In genomic region chr3:69292185-69292584, GRCh38 we compare ENCODE assay signal across 18 cellular contexts.
"Had no signal": no experiment of that assay in that cellular context is flagged by ENCODE, and none has a peak within 500 bp of the region (broad histone marks: within the 10 kb centered on the region; RNA-seq: fewer than 3 reads in every experiment).

No MANE protein-coding gene starts in this region.

- ATAC-seq: natural killer cell, T-helper 17 cell had no signal

- H3K4me3 Mint-ChIP-seq: activated naive CD8-positive, alpha-beta T cell; activated T-helper 1 cell treated with anti-CD3 and anti-CD28 coated beads, Interleukin-12 subunit alpha, Interleukin-12 subunit beta, Interleukin-2, Interleukin-4 antibody, amounts not matched to agents 30 ng/mL and 10 ng/mL and 1 ng/mL, durations not matched to agents 14 hours and 24 hours and 36 hours; natural killer cell; T-helper 17 cell had no signal

- H3K27ac Mint-ChIP-seq: activated naive CD8-positive, alpha-beta T cell; activated T-helper 1 cell treated with anti-CD3 and anti-CD28 coated beads, Interleukin-12 subunit alpha, Interleukin-12 subunit beta, Interleukin-2, Interleukin-4 antibody, amounts not matched to agents 30 ng/mL and 10 ng/mL and 1 ng/mL, durations not matched to agents 14 hours and 24 hours and 36 hours; natural killer cell; T-helper 17 cell had no signal

- H3K27me3 Mint-ChIP-seq: activated naive CD8-positive, alpha-beta T cell; T-helper 17 cell had no signal

- H3K36me3 Mint-ChIP-seq: activated naive CD8-positive, alpha-beta T cell; natural killer cell had no signal

- H3K27ac ChIP-seq: VCaP had no signal

- DNase-seq: activated CD4-positive, alpha-beta T cell treated with anti-CD3 and anti-CD28 coated beads for 1 hour; activated CD4-positive, alpha-beta T cell treated with anti-CD3 and anti-CD28 coated beads, Interleukin-2, amount 50 U/mL, for 4 hours; activated T-cell treated with anti-CD3 and anti-CD28 coated beads for 4 hours; dermis blood vessel endothelial cell; effector memory CD4-positive, alpha-beta T cell; foreskin melanocyte; glutamatergic neuron; hypothalamus; mesenchymal stem cell; natural killer cell; stimulated activated CD4-positive, alpha-beta T cell treated with anti-CD3 and anti-CD28 coated beads, Interleukin-12 subunit alpha, Interleukin-12 subunit beta, amount 100 ng/mL, for 4 hours; stimulated activated CD4-positive, alpha-beta T cell treated with anti-CD3 and anti-CD28 coated beads, Interleukin-1b, Interleukin-23, amount 100 ng/mL, for 48 hours; stimulated activated CD8-positive, alpha-beta memory T cell treated with anti-CD3 and anti-CD28 coated beads, Interleukin-4, amount 100 ng/mL, for 48 hours; stimulated activated naive CD4-positive, alpha-beta T cell; T-helper 17 cell had no signal

- H3K9me3 Mint-ChIP-seq: activated T-helper 1 cell treated with anti-CD3 and anti-CD28 coated beads, Interleukin-12 subunit alpha, Interleukin-12 subunit beta, Interleukin-2, Interleukin-4 antibody, amounts not matched to agents 30 ng/mL and 10 ng/mL and 1 ng/mL, durations not matched to agents 14 hours and 24 hours and 36 hours; natural killer cell had no signal
